In the genomic region with DNA sequence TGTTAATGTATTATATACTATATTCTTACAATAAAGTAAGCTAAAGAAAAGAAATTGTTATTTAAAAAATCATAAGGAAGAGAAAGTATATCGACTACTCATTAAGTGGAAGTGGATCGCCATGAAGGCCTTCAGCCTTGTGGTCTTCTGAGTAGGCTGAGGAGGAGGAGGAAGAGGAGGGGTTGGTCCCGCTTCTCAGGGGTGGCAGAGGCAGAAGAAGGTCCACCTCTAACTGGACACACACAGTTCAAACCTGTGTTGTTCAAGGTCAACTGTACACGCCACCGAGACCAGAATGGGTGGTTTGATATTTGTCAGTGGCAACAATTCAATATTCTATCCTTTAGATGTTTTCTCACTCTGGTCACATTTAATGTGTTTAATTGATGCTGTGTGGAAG, we compare ENCODE assay signal across 12 cellular contexts.
A peak's percentile ranks its signal among the peaks of the same experiment; 100 is the strongest.
DNase-seq lines count a peak whose midpoint lies in the region; ATAC-seq, FAIRE-seq and TF ChIP-seq lines count a peak whose summit lies in the region.
"Had no signal": no experiment of that assay in that cellular context is flagged by ENCODE, and none has a peak within 500 bp of the region (broad histone marks: within the 10 kb centered on the region; RNA-seq: fewer than 3 reads in every experiment).

No MANE protein-coding gene starts in this region.

- no peak overlapping the region for H3K27ac ChIP-seq in small intestine (ENCODE audit: low read depth in 1 of 2, low read length in 1 of 2)
- H3K27ac ChIP-seq in esophagus squamous epithelium, result peak overlapping the region in 2 of 4 donors; percentile 48 to 64
- no peak overlapping the region for H3K27ac ChIP-seq in suprapubic skin

- peak; percentile 11 for ATAC-seq in activated CD4-positive, alpha-beta T cell treated with anti-CD3 and anti-CD28 coated beads for 36 hours
- ATAC-seq in HG03175 (IDR thresholded peaks at IDR 0.05; ENCODE audit: unreplicated experiment), result peak; percentile 18

- H3K4me3 Mint-ChIP-seq in activated CD4-positive, alpha-beta T cell treated with anti-CD3 and anti-CD28 coated beads for 36 hours, result no peak overlapping the region
- peak overlapping the region; percentile 28 for H3K4me3 Mint-ChIP-seq in chondrocyte (ENCODE audit: unreplicated experiment)

- TF ChIP-seq CTCF in chondrocyte (IDR thresholded peaks at IDR 0.05), result no peak
- no peak for TF ChIP-seq CTCF in esophagus squamous epithelium (IDR thresholded peaks at IDR 0.05)
- no peak for TF ChIP-seq CTCF in suprapubic skin (IDR thresholded peaks at IDR 0.05)

- no peaks in the 10 kb centered on the region for H3K36me3 ChIP-seq in small intestine (ENCODE audit: control insufficient read depth in 2 of 2, insufficient read depth in 2 of 2, low read length in 2 of 2)
- no peaks in the 10 kb centered on the region for H3K36me3 ChIP-seq in esophagus squamous epithelium
- H3K36me3 ChIP-seq in suprapubic skin, result no peaks in the 10 kb centered on the region
- H3K36me3 ChIP-seq: heart left ventricle, tibial artery had no signal

- no peaks in the 10 kb centered on the region for H3K27me3 ChIP-seq in small intestine (ENCODE audit: control insufficient read depth in 2 of 2, insufficient read depth in 2 of 2, low read length in 2 of 2)
- H3K27me3 ChIP-seq in esophagus squamous epithelium, result no peaks in the 10 kb centered on the region
- no peaks in the 10 kb centered on the region for H3K27me3 ChIP-seq in suprapubic skin
- H3K27me3 ChIP-seq: heart left ventricle, tibial artery had no signal

- H3K4me1 ChIP-seq in small intestine (ENCODE audit: control insufficient read depth in 2 of 2, insufficient read depth in 1 of 2, low read depth in 1 of 2, low read length in 1 of 2), result peaks cover 0 to 2% of the 10 kb centered on the region in 2 donors
- peaks cover 10 to 36% (median 12%) of the 10 kb centered on the region in 3 donors for H3K4me1 ChIP-seq in esophagus squamous epithelium
- H3K4me1 ChIP-seq in suprapubic skin, result peaks cover 36% of the 10 kb centered on the region

- H3K27me3 Mint-ChIP-seq in activated CD4-positive, alpha-beta T cell treated with anti-CD3 and anti-CD28 coated beads for 36 hours, result no peaks in the 10 kb centered on the region
- H3K27me3 Mint-ChIP-seq in chondrocyte (ENCODE audit: low read depth), result no peaks in the 10 kb centered on the region
- H3K27me3 Mint-ChIP-seq: T-cell had no signal

- peak; percentile 30 for FAIRE-seq in small intestine (lab: Jason Lieb, UNC)

- POLR2A ChIA-PET in activated CD4-positive, alpha-beta T cell treated with anti-CD3 and anti-CD28 coated beads for 36 hours (lab: Charles Lee), result no interaction called here

- intact Hi-C loops in activated CD4-positive, alpha-beta T cell treated with anti-CD3 and anti-CD28 coated beads for 36 hours (cut with DNase I, micrococcal nuclease), result loop anchor here (2.0 to 5.0 kb wide), 7 partner anchors 62 to 340 kb away; no protein-coding TSS in a partner anchor
- intact Hi-C loops in esophagus squamous epithelium (cut with DNase I), result loop anchor here (10.0 kb wide), 2 partner anchors 128 to 668 kb away; no protein-coding TSS in a partner anchor

- TF ChIP-seq POLR2A in esophagus squamous epithelium (IDR thresholded peaks at IDR 0.05) (no peak), suprapubic skin (IDR thresholded peaks at IDR 0.05) (no peak)

- H3K4me1 Mint-ChIP-seq in activated CD4-positive, alpha-beta T cell treated with anti-CD3 and anti-CD28 coated beads for 36 hours, result peaks cover 6% of the 10 kb centered on the region
- H3K4me1 Mint-ChIP-seq in chondrocyte (ENCODE audit: low read depth), result peaks cover 55% of the 10 kb centered on the region

- H3K9me3 Mint-ChIP-seq in activated CD4-positive, alpha-beta T cell treated with anti-CD3 and anti-CD28 coated beads for 36 hours (ENCODE audit: low read depth), result no peaks in the 10 kb centered on the region
- no peaks in the 10 kb centered on the region for H3K9me3 Mint-ChIP-seq in chondrocyte (ENCODE audit: low read depth)
- H3K9me3 Mint-ChIP-seq: mesothelial cell of epicardium, T-cell had no signal

- TF ChIP-seq EP300 in suprapubic skin (IDR thresholded peaks at IDR 0.05), result no peak

- no peak overlapping the region for H3K4me3 ChIP-seq in small intestine (ENCODE audit: low read depth in 1 of 2, low read length in 2 of 2)
- H3K4me3 ChIP-seq in esophagus squamous epithelium, result peak overlapping the region in 2 of 4 donors; percentile 40 to 63
- no peak overlapping the region for H3K4me3 ChIP-seq in suprapubic skin

- whole genome bisulfite sequencing in small intestine, 3 donors, result 69 to 77% (median 73%) methylated on average over 5 of the region's 5 CpGs
- WGBS in esophagus squamous epithelium, 2 donors, result 72% methylated on average over 5 of the region's 5 CpGs
- 70% methylated on average over 5 of the region's 5 CpGs for WGBS in suprapubic skin

- no peak for DNase-seq in activated CD4-positive, alpha-beta T cell treated with anti-CD3 and anti-CD28 coated beads for 36 hours
- no peak for DNase-seq in activated CD4-positive, alpha-beta T cell treated with anti-CD3 and anti-CD28 coated beads, Interleukin-2, amount 50 U/mL, for 1 hour
- DNase-seq in chondrocyte (ENCODE audit: low spot score) (no peak), small intestine (no peak), anterior cingulate cortex (lab: John Stamatoyannopoulos, UW) (no peak), esophagus squamous epithelium (lab: John Stamatoyannopoulos, UW) (no peak), suprapubic skin (ENCODE audit: low spot score in 2 of 2) (no peak)

- no peaks in the 10 kb centered on the region for H3K36me3 Mint-ChIP-seq in activated CD4-positive, alpha-beta T cell treated with anti-CD3 and anti-CD28 coated beads for 36 hours (ENCODE audit: low read depth)
- H3K36me3 Mint-ChIP-seq in chondrocyte (ENCODE audit: low read depth), result no peaks in the 10 kb centered on the region
- H3K36me3 Mint-ChIP-seq: mesothelial cell of epicardium, T-cell had no signal

- no peak overlapping the region for H3K27ac Mint-ChIP-seq in activated CD4-positive, alpha-beta T cell treated with anti-CD3 and anti-CD28 coated beads for 36 hours
- H3K27ac Mint-ChIP-seq in chondrocyte (ENCODE audit: unreplicated experiment), result peak overlapping the region; percentile 47
- H3K27ac Mint-ChIP-seq: mesothelial cell of epicardium, T-cell had no signal

- H3K9me3 ChIP-seq in small intestine (ENCODE audit: control insufficient read depth, low read depth) (no peaks in the 10 kb centered on the region), esophagus squamous epithelium (no peaks in the 10 kb centered on the region), suprapubic skin (no peaks in the 10 kb centered on the region)
- H3K9me3 ChIP-seq: heart left ventricle, tibial artery had no signal

- CTCF ChIA-PET in activated CD4-positive, alpha-beta T cell treated with anti-CD3 and anti-CD28 coated beads for 36 hours (lab: Charles Lee), result interaction anchor here (0.7 to 1.8 kb wide), 8 partner anchors 8 to 884 kb away, joined by 3 to 7 read pairs (median 4); no protein-coding TSS in a partner anchor
